Comparison of ENCODE assay signal across 8 cellular contexts in genomic region chr13:51803422-51804294, GRCh38. TPM values are rescaled to one million over a fixed set of nuclear protein-coding genes. Genes with fewer than 3 reads are reported as not detected.
DNase-seq lines count a peak whose midpoint lies in the region; ATAC-seq and TF ChIP-seq lines count a peak whose summit lies in the region.

A gene with protein sequence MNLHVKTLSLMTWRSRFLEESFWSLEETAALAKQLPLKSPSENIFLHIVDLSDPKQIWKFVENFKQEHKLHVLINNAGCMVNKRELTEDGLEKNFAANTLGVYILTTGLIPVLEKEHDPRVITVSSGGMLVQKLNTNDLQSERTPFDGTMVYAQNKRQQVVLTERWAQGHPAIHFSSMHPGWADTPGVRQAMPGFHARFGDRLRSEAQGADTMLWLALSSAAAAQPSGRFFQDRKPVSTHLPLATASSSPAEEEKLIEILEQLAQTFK (minus strand): TSS chr13:51804163. CDS start chr13:51799659, 4,504 bp downstream.

- H3K27me3 ChIP-seq in adrenal gland (no peaks in the 10 kb centered on the region), heart right ventricle (no peaks in the 10 kb centered on the region), upper lobe of right lung (no peaks in the 10 kb centered on the region)

- H3K4me3 ChIP-seq in HFF-Myc (replicated peaks; ENCODE audit: low read depth, low read length) (peak within 1 kb of the TSS; percentile 60), adrenal gland (peak within 1 kb of the TSS; percentile 46 to 83 (median 67)), heart right ventricle (peak within 1 kb of the TSS; percentile 39 to 87 (median 64)), upper lobe of right lung (peak within 1 kb of the TSS; percentile 57)

- no peaks in the 10 kb centered on the region for H3K36me3 ChIP-seq in adrenal gland (replicated peaks in 1 of 2)
- peaks cover 0 to 7% (median 0%) of the 10 kb centered on the region in 9 donors for H3K36me3 ChIP-seq in heart right ventricle
- H3K36me3 ChIP-seq in upper lobe of right lung, result no peaks in the 10 kb centered on the region

- TF ChIP-seq POLR2A in adrenal gland (IDR thresholded peaks at IDR 0.05), result peak; percentile 87 to 94

- H3K36me3 Mint-ChIP-seq in progenitor cell of endocrine pancreas (ENCODE audit: insufficient read depth), result no peaks in the 10 kb centered on the region

- H3K27me3 Mint-ChIP-seq in progenitor cell of endocrine pancreas, result no peaks in the 10 kb centered on the region

- H3K4me1 ChIP-seq in adrenal gland (replicated peaks in 1 of 2) (peaks cover 18 to 31% of the 10 kb centered on the region in 2 donors), heart right ventricle (peaks cover 14 to 62% (median 40%) of the 10 kb centered on the region in 9 donors), upper lobe of right lung (peaks cover 35% of the 10 kb centered on the region)

- H3K9me3 ChIP-seq in adrenal gland (replicated peaks in 1 of 3) (no peaks in the 10 kb centered on the region), heart right ventricle (peaks cover 0 to under 1% (median 0%) of the 10 kb centered on the region in 11 donors), upper lobe of right lung (no peaks in the 10 kb centered on the region)

- H3K27ac ChIP-seq in adrenal gland (peak within 1 kb of the TSS; percentile 86 to 99 (median 96)), heart right ventricle (peak within 1 kb of the TSS; percentile 97 to 100 (median 100)), upper lobe of right lung (peak within 1 kb of the TSS; percentile 99)

- H3K4me3 Mint-ChIP-seq in progenitor cell of endocrine pancreas (ENCODE audit: low read depth), result peak within 1 kb of the TSS; percentile 83

- DNase-seq in HFF-Myc (ENCODE audit: extremely low read depth, low read depth), result no peak
- peak; percentile 91 for DNase-seq in NAMALWA (ENCODE audit: low spot score)
- DNase-seq in SW480 (ENCODE audit: low spot score), result peak; percentile 79
- peak; percentile 84 to 96 (median 91) for DNase-seq in adrenal gland
- peak; percentile 93 to 95 for DNase-seq in heart right ventricle
- DNase-seq in progenitor cell of endocrine pancreas (ENCODE audit: low spot score, unreplicated experiment), result peak; percentile 62
- peak; percentile 96 for DNase-seq in upper lobe of right lung

- TF ChIP-seq CTCF in GM12872 (IDR thresholded peaks at IDR 0.05; ENCODE audit: insufficient read depth, low read depth, low read length), result peak; percentile 28; the same call in 1 of the 3 replicates
- no peak for TF ChIP-seq CTCF in HFF-Myc (IDR thresholded peaks at IDR 0.05; ENCODE audit: low read depth, low read length, missing control alignments)
- peak in 3 of 6 experiments; percentile 19 to 32 (median 20) for TF ChIP-seq CTCF in adrenal gland (IDR thresholded peaks at IDR 0.05)
- TF ChIP-seq CTCF in heart right ventricle (IDR thresholded peaks at IDR 0.05), result peak in 4 of 9 donors; percentile 10 to 32 (median 18)
- peak; percentile 17 for TF ChIP-seq CTCF in progenitor cell of endocrine pancreas (IDR thresholded peaks at IDR 0.05; ENCODE audit: unreplicated experiment)
- TF ChIP-seq CTCF in upper lobe of right lung (IDR thresholded peaks at IDR 0.05), result no peak

- no peaks in the 10 kb centered on the region for H3K9me3 Mint-ChIP-seq in progenitor cell of endocrine pancreas (ENCODE audit: low read depth)

- ATAC-seq in heart right ventricle (peak; percentile 84 to 92 (median 90)), upper lobe of right lung (peak; percentile 92)

- intact Hi-C loops in adrenal gland (cut with DNase I) (no loop called here), heart right ventricle (cut with DNase I) (loop anchor here in 7 of 10 donors (1.0 to 10.0 kb wide), 5 partner anchors 219 to 351 kb away; partner anchors contain the start of genes INTS6 (in 5 of the 7) and WDFY2 (in 5 of the 7)), upper lobe of right lung (cut with DNase I) (no loop called here)

- 1 to 4% (median 1%) methylated on average over 8 to 91 of the region's 91 CpGs for WGBS in adrenal gland, 4 donors
- WGBS in heart right ventricle, 2 donors, result 0% methylated on average over 90 to 91 of the region's 91 CpGs

- peak within 1 kb of the TSS; percentile 97 for H3K27ac Mint-ChIP-seq in progenitor cell of endocrine pancreas

- peaks cover 12% of the 10 kb centered on the region for H3K4me1 Mint-ChIP-seq in progenitor cell of endocrine pancreas (ENCODE audit: low read depth)

RNA-seq across cellular contexts. Expression of the gene that starts here (rescaled TPM):
- total RNA-seq in adrenal gland (10 to 100 TPM in 4 of 8 donors, 1 to 10 TPM in 4; 4.3 to 16.6 (median 10.1) TPM), heart right ventricle (10 to 100 TPM in 6 of 10 donors, 1 to 10 TPM in 4; 8.6 to 14.0 (median 10.3) TPM), progenitor cell of endocrine pancreas (16.2 and 19.6 TPM in 2 replicates), upper lobe of right lung (14.9 TPM)
- polyA plus RNA-seq in adrenal gland (10 to 100 TPM; 12.1 to 33.9 (median 28.6) TPM), heart right ventricle (10 to 100 TPM in 1 of 2 donors, 1 to 10 TPM in 1; 5.5 to 20.6 TPM)

Comparison
In these comparisons a context has a peak if more than half of its experiments do, and no peak if none do; other contexts are left out.
1. CTCF ChIP-seq: peak in GM12872 (single experiment) and progenitor cell of endocrine pancreas (single experiment); none in HFF-Myc (single experiment) and upper lobe of right lung (single experiment).
2. intact Hi-C loops: an anchor here in heart right ventricle (1.0 to 10.0 kb wide); none called in adrenal gland and upper lobe of right lung.
3. Peak in every context shown above with its lines, with median percentiles within 50 percentile points of each other: H3K4me3 ChIP-seq and H3K27ac ChIP-seq.